ENCODE assay signal across 1 cellular context in the genomic region with DNA sequence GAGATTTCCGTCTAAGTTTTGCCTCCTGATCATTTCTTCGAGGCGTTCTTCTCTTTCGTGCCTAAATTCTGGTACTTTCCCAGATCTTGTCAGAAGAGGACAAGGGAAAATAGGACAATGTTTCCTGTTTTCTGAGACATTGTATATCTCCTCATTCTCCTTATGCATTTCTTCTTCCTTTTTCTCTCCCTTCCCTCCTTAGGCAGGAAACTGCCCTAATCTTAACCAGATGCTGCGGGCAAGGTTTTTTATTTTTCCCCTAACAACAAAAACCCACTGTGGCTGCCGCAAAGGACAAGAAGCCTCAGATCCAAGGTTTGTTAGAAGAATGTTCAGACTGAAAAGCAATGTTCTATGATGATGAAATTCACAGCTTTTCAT.
TF ChIP-seq lines count a peak whose summit lies in the region.

No MANE protein-coding gene starts in this region.

TF ChIP-seq in WTC11, 78 proteins besides CTCF, POLR2A, EP300 and RAD21 (continued from another document):
- TF ChIP-seq, protein P1, sequence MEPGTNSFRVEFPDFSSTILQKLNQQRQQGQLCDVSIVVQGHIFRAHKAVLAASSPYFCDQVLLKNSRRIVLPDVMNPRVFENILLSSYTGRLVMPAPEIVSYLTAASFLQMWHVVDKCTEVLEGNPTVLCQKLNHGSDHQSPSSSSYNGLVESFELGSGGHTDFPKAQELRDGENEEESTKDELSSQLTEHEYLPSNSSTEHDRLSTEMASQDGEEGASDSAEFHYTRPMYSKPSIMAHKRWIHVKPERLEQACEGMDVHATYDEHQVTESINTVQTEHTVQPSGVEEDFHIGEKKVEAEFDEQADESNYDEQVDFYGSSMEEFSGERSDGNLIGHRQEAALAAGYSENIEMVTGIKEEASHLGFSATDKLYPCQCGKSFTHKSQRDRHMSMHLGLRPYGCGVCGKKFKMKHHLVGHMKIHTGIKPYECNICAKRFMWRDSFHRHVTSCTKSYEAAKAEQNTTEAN (CRISPR knock-in tag; IDR thresholded peaks at IDR 0.05): no peak
- no peak for TF ChIP-seq NR2C2 (CRISPR knock-in tag; IDR thresholded peaks at IDR 0.05)
- no peak for TF ChIP-seq JUN (CRISPR knock-in tag; IDR thresholded peaks at IDR 0.05)
- TF ChIP-seq FOXP1 (CRISPR knock-in tag; IDR thresholded peaks at IDR 0.05; ENCODE audit: borderline replicate concordance): no peak
- no peak for TF ChIP-seq NFE2L1 (CRISPR knock-in tag; IDR thresholded peaks at IDR 0.05)
- no peak for TF ChIP-seq ZNF396 (CRISPR knock-in tag; IDR thresholded peaks at IDR 0.05; ENCODE audit: borderline replicate concordance)
- TF ChIP-seq TEAD1 (CRISPR knock-in tag; IDR thresholded peaks at IDR 0.05): no peak
- TF ChIP-seq, protein P2, sequence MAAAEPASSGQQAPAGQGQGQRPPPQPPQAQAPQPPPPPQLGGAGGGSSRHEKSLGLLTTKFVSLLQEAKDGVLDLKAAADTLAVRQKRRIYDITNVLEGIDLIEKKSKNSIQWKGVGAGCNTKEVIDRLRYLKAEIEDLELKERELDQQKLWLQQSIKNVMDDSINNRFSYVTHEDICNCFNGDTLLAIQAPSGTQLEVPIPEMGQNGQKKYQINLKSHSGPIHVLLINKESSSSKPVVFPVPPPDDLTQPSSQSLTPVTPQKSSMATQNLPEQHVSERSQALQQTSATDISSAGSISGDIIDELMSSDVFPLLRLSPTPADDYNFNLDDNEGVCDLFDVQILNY (CRISPR knock-in tag; IDR thresholded peaks at IDR 0.05): no peak
